17 cellular contexts compared by ENCODE assay signal in the genomic region with DNA sequence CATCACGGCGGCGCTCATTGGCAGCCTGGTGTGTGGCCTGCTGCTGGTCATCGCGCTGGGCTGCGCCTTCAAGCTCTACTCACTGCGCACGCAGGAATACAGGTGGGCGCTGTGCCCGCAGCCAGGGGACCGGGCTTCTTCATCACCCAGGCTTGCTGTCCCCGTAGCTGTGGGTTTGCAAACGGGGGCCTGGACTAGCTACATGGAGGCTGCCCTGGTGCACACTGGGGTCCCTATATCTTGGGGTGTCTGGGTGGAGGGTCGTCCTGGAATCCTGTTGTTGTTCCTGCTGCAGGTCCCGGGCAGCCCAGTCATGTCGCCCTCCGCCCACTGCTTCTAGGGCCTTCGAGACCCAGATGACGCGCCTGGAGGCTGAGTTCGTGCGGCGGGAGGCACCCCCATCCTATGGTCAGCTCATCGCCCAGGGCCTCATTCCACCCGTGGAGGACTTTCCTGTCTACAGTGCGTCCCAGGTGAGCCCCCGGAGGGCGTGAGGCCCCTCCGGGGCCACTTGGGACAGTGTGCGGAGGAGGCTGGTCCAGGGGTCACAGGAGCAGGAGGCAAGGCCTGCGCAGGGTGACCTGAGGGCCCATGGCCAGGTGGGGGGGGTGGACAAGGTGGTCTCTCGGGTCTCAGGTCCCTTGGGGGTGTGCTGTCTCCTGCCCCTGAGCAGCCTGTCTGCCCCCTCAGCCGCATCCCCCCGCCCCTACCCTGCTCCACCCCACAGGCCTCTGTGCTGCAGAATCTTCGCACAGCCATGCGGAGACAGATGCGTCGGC. TPM values are rescaled to one million over a fixed set of nuclear protein-coding genes. Genes with fewer than 3 reads are reported as not detected.
DNase-seq lines count a peak whose midpoint lies in the region; ATAC-seq lines count a peak whose summit lies in the region.
"Had no signal": no experiment of that assay in that cellular context is flagged by ENCODE, and none has a peak within 500 bp of the region (broad histone marks: within the 10 kb centered on the region; RNA-seq: fewer than 3 reads in every experiment).

No MANE protein-coding gene starts in this region.

- H3K4me1 Mint-ChIP-seq in stimulated activated naive CD8-positive, alpha-beta T cell treated with anti-CD3 and anti-CD28 coated beads, Interleukin-15, amount 100 ng/mL, for 72 hours: no peaks in the 10 kb centered on the region
- H3K4me1 Mint-ChIP-seq: CD8-positive, alpha-beta memory T cell; GM23338 had no signal

- H3K27me3 ChIP-seq in neuronal stem cell (ENCODE audit: control insufficient read depth in 3 of 3, insufficient read depth in 3 of 3, low read depth in 1 of 3, low read length in 3 of 3): no peaks in the 10 kb centered on the region
- H3K27me3 ChIP-seq: BE2C had no signal

- H3K27ac ChIP-seq in neuronal stem cell (replicated peaks; ENCODE audit: low read length): no peak overlapping the region
- H3K27ac ChIP-seq: A549, HL-60 had no signal

- H3K14ac ChIP-seq in neuronal stem cell (ENCODE audit: low read length): peak overlapping the region; percentile 56

- H3K27ac Mint-ChIP-seq in stimulated activated naive CD8-positive, alpha-beta T cell treated with anti-CD3 and anti-CD28 coated beads, Interleukin-15, amount 100 ng/mL, for 72 hours: no peak overlapping the region
- H3K27ac Mint-ChIP-seq: GM23338, HFFc6 had no signal

- no peak overlapping the region for H3K4me3 ChIP-seq in neuronal stem cell (ENCODE audit: low read length in 2 of 2)
- H3K4me3 ChIP-seq: A549, GM23338, HAP-1 had no signal

- H3K9me3 Mint-ChIP-seq in stimulated activated naive CD8-positive, alpha-beta T cell treated with anti-CD3 and anti-CD28 coated beads, Interleukin-15, amount 100 ng/mL, for 72 hours: no peaks in the 10 kb centered on the region
- H3K9me3 Mint-ChIP-seq: CD8-positive, alpha-beta memory T cell; GM23338; HFFc6 had no signal

- H2AK5ac ChIP-seq in neuronal stem cell (ENCODE audit: low read depth, low read length): no peak overlapping the region

- no peak overlapping the region for H2BK120ac ChIP-seq in neuronal stem cell (ENCODE audit: low read depth, low read length)

- no peaks in the 10 kb centered on the region for H3K4me1 ChIP-seq in neuronal stem cell (ENCODE audit: control insufficient read depth in 2 of 2, insufficient read depth in 1 of 2, low read depth in 1 of 2, low read length in 2 of 2)
- H3K4me1 ChIP-seq: A549, BE2C, Caco-2, HAP-1 had no signal

- DNase-seq in stimulated activated naive CD8-positive, alpha-beta T cell treated with anti-CD3 and anti-CD28 coated beads, Interleukin-15, amount 100 ng/mL, for 72 hours: no peak
- DNase-seq in stimulated activated naive CD8-positive, alpha-beta T cell treated with anti-CD3 and anti-CD28 coated beads, Interleukin-15, Interleukin-2, amounts not matched to agents 100 U/mL and 50 U/mL, for 24 hours: no peak
- peak; percentile 38 for DNase-seq in HuH-7.5 (ENCODE audit: low spot score)
- no peak for DNase-seq in neuronal stem cell (ENCODE audit: low spot score)
- no peak for DNase-seq in stimulated activated CD4-positive, alpha-beta T cell treated with anti-CD3 and anti-CD28 coated beads, Interleukin-4, amount 100 ng/mL, for 24 hours
- DNase-seq in stimulated activated CD4-positive, alpha-beta T cell treated with anti-CD3 and anti-CD28 coated beads, Interleukin-1b, Interleukin-23, amount 100 ng/mL, for 48 hours: no peak
- DNase-seq: BE2C; Caco-2; CD8-positive, alpha-beta memory T cell; DND-41; GDM1; HFFc6 had no signal

- no peak overlapping the region for H4K8ac ChIP-seq in neuronal stem cell (ENCODE audit: low read depth, low read length)

- H3K23ac ChIP-seq in neuronal stem cell (ENCODE audit: low read depth, low read length, poor library complexity): no peak overlapping the region

- peaks cover 12% of the 10 kb centered on the region for H3K79me1 ChIP-seq in neuronal stem cell (ENCODE audit: low read depth, low read length)

- H2BK12ac ChIP-seq in neuronal stem cell (ENCODE audit: low read length): no peak overlapping the region

- no peaks in the 10 kb centered on the region for H3K27me3 Mint-ChIP-seq in stimulated activated naive CD8-positive, alpha-beta T cell treated with anti-CD3 and anti-CD28 coated beads, Interleukin-15, amount 100 ng/mL, for 72 hours
- H3K27me3 Mint-ChIP-seq: CD8-positive, alpha-beta memory T cell had no signal

- peak; percentile 13 for ATAC-seq in stimulated activated naive CD8-positive, alpha-beta T cell treated with anti-CD3 and anti-CD28 coated beads, Interleukin-15, amount 100 ng/mL, for 72 hours
- no peak for ATAC-seq in stimulated activated naive CD8-positive, alpha-beta T cell treated with anti-CD3 and anti-CD28 coated beads, Interleukin-15, Interleukin-2, amounts not matched to agents 100 U/mL and 50 U/mL, for 24 hours
- ATAC-seq: A549 had no signal

- peaks cover 30 to 63% of the 10 kb centered on the region in 2 donors for H3K36me3 ChIP-seq in neuronal stem cell (replicated peaks in 1 of 2; ENCODE audit: control insufficient read depth in 2 of 2, insufficient read depth in 2 of 2, low read length in 2 of 2)

- H3K9ac ChIP-seq in neuronal stem cell (ENCODE audit: low read depth, low read length, poor library complexity): no peak overlapping the region

- no peak overlapping the region for H3K4me2 ChIP-seq in neuronal stem cell (ENCODE audit: insufficient read depth, low read length, poor library complexity, severe bottlenecking)
- H3K4me2 ChIP-seq: A549, GM23338 had no signal

- no peak overlapping the region for H3K18ac ChIP-seq in neuronal stem cell (ENCODE audit: low read length)

- no peak overlapping the region for H2AFZ ChIP-seq in neuronal stem cell (ENCODE audit: low read length)
- H2AFZ ChIP-seq: GM23338 had no signal

- WGBS in neuronal stem cell (ENCODE audit: extremely low coverage in 2 of 2, insufficient read length in 2 of 2, insufficient replicate concordance in 1 of 2), 2 donors: no CpG with 5 or more reads among the region's 38 CpGs

- no peak overlapping the region for H4K91ac ChIP-seq in neuronal stem cell (ENCODE audit: low read depth, low read length, poor library complexity)

- H3K4me3 Mint-ChIP-seq in stimulated activated naive CD8-positive, alpha-beta T cell treated with anti-CD3 and anti-CD28 coated beads, Interleukin-15, amount 100 ng/mL, for 72 hours: no peak overlapping the region
- H3K4me3 Mint-ChIP-seq: CD8-positive, alpha-beta memory T cell; GM23338; HFFc6 had no signal

- H3K9me3 ChIP-seq in neuronal stem cell (replicated peaks in 1 of 2; ENCODE audit: control insufficient read depth in 2 of 2, insufficient read depth in 1 of 2, low read depth in 1 of 2, low read length in 2 of 2): peaks cover 0 to 4% of the 10 kb centered on the region in 2 donors
- H3K9me3 ChIP-seq: A549, BE2C, Caco-2, HAP-1 had no signal

- no peak overlapping the region for H3K4ac ChIP-seq in neuronal stem cell (ENCODE audit: low read length)

- H2BK15ac ChIP-seq in neuronal stem cell (ENCODE audit: low read length): no peak overlapping the region

- H2BK5ac ChIP-seq in neuronal stem cell (ENCODE audit: low read length): no peak overlapping the region

RNA-seq across cellular contexts. Expression of a gene that starts 12.3 kb away (rescaled TPM):
- polyA plus RNA-seq in neuronal stem cell (2013, experiment 1 of 2): 42.5 TPM
- 38.5 TPM for polyA plus RNA-seq in neuronal stem cell (2013, experiment 2 of 2)
- polyA plus RNA-seq: CD8-positive, alpha-beta memory T cell had no signal

RNA-seq across cellular contexts. Expression of a gene that starts 19.2 kb away (rescaled TPM):
- 1.1 TPM for polyA plus RNA-seq in neuronal stem cell (2013, experiment 1 of 2)
- 0.97 TPM for polyA plus RNA-seq in neuronal stem cell (2013, experiment 2 of 2)
- polyA plus RNA-seq: AG04450; CD8-positive, alpha-beta memory T cell had no signal
